ENCODE assay signal across 1 cellular context in genomic region chr15:77786181-77786890, GRCh38.
TF ChIP-seq lines count a peak whose summit lies in the region.

No MANE protein-coding gene starts in this region.

TF ChIP-seq in H1, 55 proteins besides CTCF, POLR2A, EP300 and RAD21:
- TF ChIP-seq TAF1 (IDR thresholded peaks at IDR 0.05; ENCODE audit: low read depth, low read length) (no peak), CHD2 (IDR thresholded peaks at IDR 0.05; ENCODE audit: low read length) (no peak), SP1 (IDR thresholded peaks at IDR 0.05; ENCODE audit: low read depth, low read length) (no peak), HDAC2 (IDR thresholded peaks at IDR 0.05; ENCODE audit: borderline replicate concordance in 1 of 2, low read depth in 2 of 2, low read length in 2 of 2) (no peak), NANOG (IDR thresholded peaks at IDR 0.05; ENCODE audit: insufficient read depth, low read depth, low read length, poor library complexity, severe bottlenecking) (no peak), USF2 (IDR thresholded peaks at IDR 0.05; ENCODE audit: low read length) (no peak), CTBP2 (IDR thresholded peaks at IDR 0.05; ENCODE audit: borderline replicate concordance, insufficient read depth, insufficient read length, low read length) (no peak), MAX (IDR thresholded peaks at IDR 0.05) (no peak), CREB1 (IDR thresholded peaks at IDR 0.05) (no peak), TBP (IDR thresholded peaks at IDR 0.05; ENCODE audit: low read depth, low read length) (no peak), BACH1 (IDR thresholded peaks at IDR 0.05; ENCODE audit: low read length) (no peak), BCL11A (IDR thresholded peaks at IDR 0.05; ENCODE audit: low read depth in 2 of 2, low read length in 2 of 2) (no peak), CBX5 (IDR thresholded peaks at IDR 0.05; ENCODE audit: low read depth, low read length) (no peak), RXRA (IDR thresholded peaks at IDR 0.05; ENCODE audit: insufficient read depth, low read depth, low read length) (no peak), BRCA1 (IDR thresholded peaks at IDR 0.05; ENCODE audit: low read depth, low read length) (no peak), JUN (IDR thresholded peaks at IDR 0.05; ENCODE audit: low read depth, low read length) (no peak)
